In the genomic region with DNA sequence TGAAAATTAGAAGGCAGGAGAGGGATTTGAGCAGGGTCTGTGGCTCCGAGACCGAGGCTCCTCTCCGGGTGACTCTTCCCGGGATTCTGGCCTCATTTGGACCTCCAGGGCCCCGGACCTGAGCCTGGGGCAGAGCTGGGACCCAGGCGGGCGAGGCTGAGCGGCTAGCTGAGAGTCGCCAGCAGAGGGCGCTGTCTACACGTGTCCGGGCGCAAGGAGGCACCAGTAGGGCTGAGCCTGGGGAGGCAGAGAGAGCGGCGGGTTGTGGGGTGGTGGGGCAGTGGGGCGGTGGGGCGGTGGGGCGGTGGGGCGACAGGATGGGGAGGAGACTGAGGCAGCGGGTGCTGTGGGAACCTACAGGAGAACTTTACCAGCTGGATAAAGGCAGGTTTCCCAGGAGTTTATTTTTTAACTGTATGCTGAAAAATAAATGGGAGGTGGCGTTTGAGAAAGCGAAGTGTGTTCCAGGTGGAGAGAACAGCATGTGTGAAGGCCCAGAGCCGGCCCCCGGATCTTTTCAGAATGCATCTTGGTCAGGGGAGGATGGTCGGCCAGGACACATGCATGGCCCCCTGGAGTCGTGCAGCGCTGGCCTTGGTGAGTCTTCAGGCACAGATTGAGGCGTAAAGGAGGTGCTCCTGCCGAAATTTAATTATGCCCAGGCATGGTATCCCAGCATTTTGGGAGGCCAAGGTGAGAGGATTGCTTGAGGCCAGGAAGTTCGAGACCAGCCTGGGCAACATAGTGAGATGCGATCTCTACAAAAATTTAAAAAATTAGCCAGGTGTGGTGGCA, we compare ENCODE assay signal across 9 cellular contexts. TPM values are rescaled to one million over a fixed set of nuclear protein-coding genes. Genes with fewer than 3 reads are reported as not detected.
A peak's percentile ranks its signal among the peaks of the same experiment; 100 is the strongest.
DNase-seq lines count a peak whose midpoint lies in the region; ATAC-seq lines count a peak whose summit lies in the region.
"Not testable (repeated sequence)": the region's sequence is repeated elsewhere in the genome, so short reads cannot be mapped to it uniquely, and the experiment has no call there.
"Had no signal": no experiment of that assay in that cellular context is flagged by ENCODE, and none has a peak within 500 bp of the region (broad histone marks: within the 10 kb centered on the region; RNA-seq: fewer than 3 reads in every experiment).

No MANE protein-coding gene starts in this region.

- ATAC-seq in GM18858 (IDR thresholded peaks at IDR 0.05; ENCODE audit: unreplicated experiment) (peak; percentile 58), HG03135 (IDR thresholded peaks at IDR 0.05; ENCODE audit: unreplicated experiment) (peak; percentile 56)

- intact Hi-C loops in head of caudate nucleus (cut with DNase I) = not testable (repeated sequence)

- peak; percentile 9 to 16 for DNase-seq in activated CD4-positive, alpha-beta T cell treated with anti-CD3 and anti-CD28 coated beads for 4 hours
- peak; percentile 9 for DNase-seq in activated naive CD4-positive, alpha-beta T cell treated with Interleukin-2 at 50 U/mL for 16 hours
- DNase-seq in head of caudate nucleus (peak in 37 of 42 donors; percentile 1 to 74 (median 29)), mucosa of gallbladder (ENCODE audit: low spot score) (peak; percentile 12), ureter (ENCODE audit: low spot score) (peak; percentile 41)
- DNase-seq in stimulated activated CD4-positive, alpha-beta T cell treated with anti-CD3 and anti-CD28 coated beads, Interleukin-2, amount 100 ng/mL, for 4 hours (ENCODE audit: low read depth) = peak; percentile 19

RNA-seq across cellular contexts. Expression of a gene that starts 29.8 kb away (rescaled TPM):
- 7.8 TPM for total RNA-seq in mucosa of gallbladder
- 3.6 TPM for total RNA-seq in ureter
- total RNA-seq: fibroblast of villous mesenchyme had no signal

RNA-seq across cellular contexts. Expression of a gene that starts 50.8 kb away (rescaled TPM):
- total RNA-seq in mucosa of gallbladder (9.2 TPM), ureter (2.3 TPM)

Comparison
In these comparisons a context has a peak if more than half of its experiments do, and no peak if none do; other contexts are left out.
1. Peak in every context shown above with its lines: DNase-seq and ATAC-seq.